ENCODE assay signal across 18 cellular contexts in the genomic region with DNA sequence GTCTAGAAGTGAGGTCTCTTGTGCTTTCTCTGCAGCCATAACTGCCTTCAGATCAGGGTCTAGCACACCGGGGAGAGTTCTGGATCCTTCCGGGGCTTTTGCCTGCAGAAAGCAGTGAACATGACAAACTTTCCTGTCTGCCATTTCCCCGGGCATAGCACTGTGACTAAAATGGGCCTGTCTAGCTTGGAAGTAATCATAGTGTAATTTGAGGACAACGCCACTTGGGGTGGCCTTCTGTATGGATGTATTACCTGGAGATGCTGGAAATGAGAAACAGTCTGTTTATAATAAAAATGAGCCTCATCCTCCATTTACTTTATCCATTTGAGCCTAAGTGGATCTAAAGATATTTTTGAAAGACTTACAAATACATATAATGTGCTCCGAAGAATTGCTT.
"Had no signal": no experiment of that assay in that cellular context is flagged by ENCODE, and none has a peak within 500 bp of the region (broad histone marks: within the 10 kb centered on the region; RNA-seq: fewer than 3 reads in every experiment).

No MANE protein-coding gene starts in this region.

- H3K36me3 ChIP-seq: heart left ventricle, neutrophil, spleen, tibial artery, upper lobe of left lung, uterus had no signal

- H3K27me3 ChIP-seq: heart left ventricle, tibial artery, upper lobe of left lung, uterus had no signal

- H3K27ac ChIP-seq: dorsolateral prefrontal cortex, heart left ventricle, neutrophil, spleen, tibial artery, upper lobe of left lung, uterus had no signal

- H3K9me3 ChIP-seq: neutrophil, upper lobe of left lung, uterus had no signal

- DNase-seq: dorsolateral prefrontal cortex; effector CD8-positive, alpha-beta T cell; heart left ventricle; hypothalamus; kidney glomerular epithelial cell; naive thymus-derived CD4-positive, alpha-beta T cell; nephron progenitor cell; spleen; stimulated activated CD4-positive, alpha-beta T cell treated with anti-CD3 and anti-CD28 coated beads, Interleukin-15, amount 100 ng/mL, for 24 hours; stimulated activated CD4-positive, alpha-beta T cell treated with anti-CD3 and anti-CD28 coated beads, Interleukin-1b, Interleukin-23, amount 100 ng/mL, for 48 hours; stimulated activated CD4-positive, alpha-beta T cell treated with anti-CD3 and anti-CD28 coated beads, Interleukin-4, amount 100 ng/mL, for 24 hours; tibial artery; upper lobe of left lung; uterus had no signal

- H3K4me3 Mint-ChIP-seq: nephron progenitor cell; stimulated activated memory B cell treated with anti-CD40 and anti-IgM and Interleukin-4, amounts not matched to agents 10 μg/mL and 1 μg/mL and 100 μg/mL, for 72 hours; stimulated activated naive CD8-positive, alpha-beta T cell treated with anti-CD3 and anti-CD28 coated beads, Interleukin-15, Interleukin-2, amounts not matched to agents 100 ng/mL and 50 ng/mL, for 24 hours had no signal

- H3K4me1 ChIP-seq: heart left ventricle, tibial artery, upper lobe of left lung, uterus had no signal

- H3K27ac Mint-ChIP-seq: nephron progenitor cell; stimulated activated memory B cell treated with anti-CD40 and anti-IgM and Interleukin-4, amounts not matched to agents 10 μg/mL and 1 μg/mL and 100 μg/mL, for 72 hours; stimulated activated naive CD8-positive, alpha-beta T cell treated with anti-CD3 and anti-CD28 coated beads, Interleukin-15, Interleukin-2, amounts not matched to agents 100 ng/mL and 50 ng/mL, for 24 hours had no signal

- ATAC-seq: heart left ventricle; naive thymus-derived CD4-positive, alpha-beta T cell; sciatic nerve; stimulated activated memory B cell treated with anti-CD40 and anti-IgM and Interleukin-4, amounts not matched to agents 10 μg/mL and 1 μg/mL and 100 μg/mL, for 72 hours had no signal

- H3K4me1 Mint-ChIP-seq: nephron progenitor cell had no signal

- H3K36me3 Mint-ChIP-seq: naive thymus-derived CD4-positive, alpha-beta T cell; stimulated activated memory B cell treated with anti-CD40 and anti-IgM and Interleukin-4, amounts not matched to agents 10 μg/mL and 1 μg/mL and 100 μg/mL, for 72 hours had no signal

- H3K9me3 Mint-ChIP-seq: nephron progenitor cell had no signal

- H3K27me3 Mint-ChIP-seq: stimulated activated naive CD8-positive, alpha-beta T cell treated with anti-CD3 and anti-CD28 coated beads, Interleukin-15, Interleukin-2, amounts not matched to agents 100 ng/mL and 50 ng/mL, for 24 hours had no signal

- H3K4me3 ChIP-seq: dorsolateral prefrontal cortex, heart left ventricle, spleen, tibial artery, upper lobe of left lung, uterus had no signal
